18 cellular contexts compared by ENCODE assay signal in genomic region chr4:4302001-4302400, GRCh38.
"Had no signal": no experiment of that assay in that cellular context is flagged by ENCODE, and none has a peak within 500 bp of the region (broad histone marks: within the 10 kb centered on the region; RNA-seq: fewer than 3 reads in every experiment).

No MANE protein-coding gene starts in this region.

- ATAC-seq: left lung; naive thymus-derived CD8-positive, alpha-beta T cell; stimulated activated naive CD8-positive, alpha-beta T cell treated with anti-CD3 and anti-CD28 coated beads, Interleukin-15, Interleukin-2, amounts not matched to agents 100 U/mL and 50 U/mL, for 24 hours had no signal

- H3K27me3 ChIP-seq: dorsolateral prefrontal cortex, heart right ventricle, left lung, neutrophil, suprapubic skin, tibial artery had no signal

- H3K9me3 ChIP-seq: heart right ventricle, left lung, neutrophil, suprapubic skin, tibial artery had no signal

- DNase-seq: cortex of kidney; dorsolateral prefrontal cortex; effector CD8-positive, alpha-beta T cell; foreskin melanocyte; heart right ventricle; hypothalamus; kidney glomerular epithelial cell; left lung; mesenchymal stem cell; naive thymus-derived CD8-positive, alpha-beta T cell; posterior cingulate gyrus; stimulated activated CD4-positive, alpha-beta T cell treated with anti-CD3 and anti-CD28 coated beads, Interleukin-2, amount 100 ng/mL, for 48 hours; stimulated activated naive CD8-positive, alpha-beta T cell treated with anti-CD3 and anti-CD28 coated beads, Interleukin-15, Interleukin-2, amounts not matched to agents 100 U/mL and 50 U/mL, for 24 hours; tibial artery had no signal

- H3K4me3 ChIP-seq: dorsolateral prefrontal cortex, heart right ventricle, left lung, lung, smooth muscle cell, suprapubic skin, tibial artery had no signal

- H3K4me2 ChIP-seq: smooth muscle cell had no signal

- H3K27ac ChIP-seq: dorsolateral prefrontal cortex, heart right ventricle, left lung, neutrophil, suprapubic skin, tibial artery had no signal

- H3K4me1 ChIP-seq: heart right ventricle, left lung, suprapubic skin, tibial artery had no signal
